Comparison of ENCODE assay signal across 21 cellular contexts in the genomic region with DNA sequence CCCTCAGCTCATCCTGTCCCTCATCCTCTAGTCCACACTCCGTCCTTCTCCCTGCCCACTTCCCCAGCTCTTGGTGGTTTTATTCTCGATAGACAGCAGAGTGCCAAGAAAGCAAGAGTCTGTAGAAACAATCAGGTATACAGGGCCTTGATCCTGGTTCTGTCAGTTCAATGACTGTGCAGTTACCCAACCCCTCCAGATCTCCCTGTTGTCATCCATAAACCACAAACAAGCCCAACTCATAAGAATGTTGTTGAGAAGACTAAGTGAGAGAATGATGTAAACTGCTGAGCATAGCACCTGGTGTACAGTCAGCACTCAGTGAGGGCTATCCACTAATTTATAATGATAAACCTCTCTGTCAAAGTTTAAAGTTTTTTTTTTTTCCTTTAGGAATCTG. TPM values are rescaled to one million over a fixed set of nuclear protein-coding genes. Genes with fewer than 3 reads are reported as not detected.
"Had no signal": no experiment of that assay in that cellular context is flagged by ENCODE, and none has a peak within 500 bp of the region (broad histone marks: within the 10 kb centered on the region; RNA-seq: fewer than 3 reads in every experiment).

No MANE protein-coding gene starts in this region.

- H3K36me3 ChIP-seq: brain microvascular endothelial cell had no signal

- H3K27ac ChIP-seq: brain microvascular endothelial cell, VCaP had no signal

- H3K27me3 ChIP-seq: brain microvascular endothelial cell had no signal

- ATAC-seq: activated T-cell treated with anti-CD3 and anti-CD28 coated beads, Interleukin-2, amount 50 U/mL, for 4 hours had no signal

- DNase-seq: activated CD4-positive, alpha-beta memory T cell treated with anti-CD3 and anti-CD28 coated beads for 36 hours; activated CD4-positive, alpha-beta T cell treated with anti-CD3 and anti-CD28 coated beads, Interleukin-2, amount 10 ng/mL, durations not matched to agents 7 days and 5 days; activated CD4-positive, CD25-positive, alpha-beta regulatory T cell; activated CD8-positive, alpha-beta memory T cell treated with anti-CD3 and anti-CD28 coated beads for 24 hours; activated gamma-delta T cell; activated naive CD4-positive, alpha-beta T cell treated with anti-CD3 and anti-CD28 coated beads for 36 hours; activated T-cell treated with anti-CD3 and anti-CD28 coated beads, Interleukin-2, amount 50 U/mL, for 4 hours; brain microvascular endothelial cell; Kasumi-1; KBM-7; NCI-H1048; NCI-H146; NCI-H187 treated with DMSO at 0.1 percent for 48 hours; NCI-H2081 treated with DMSO at 0.1 percent for 48 hours; NCI-H446; NCI-H524; SIG-M5; T-helper 1 cell had no signal

RNA-seq across cellular contexts. Expression of a gene that starts 31.3 kb away (rescaled TPM):
- total RNA-seq: activated CD4-positive, alpha-beta memory T cell treated with anti-CD3 and anti-CD28 coated beads for 36 hours; activated CD4-positive, alpha-beta T cell treated with anti-CD3 and anti-CD28 coated beads, Interleukin-2, amount 10 ng/mL, durations not matched to agents 7 days and 5 days; activated naive CD4-positive, alpha-beta T cell treated with anti-CD3 and anti-CD28 coated beads for 36 hours; activated T-cell treated with anti-CD3 and anti-CD28 coated beads, Interleukin-2, amount 50 U/mL, for 4 hours; cardiac septum; T-helper 2 cell treated with Interferon-gamma antibody and Interleukin-4, amounts not matched to agents 100 ng/mL and 5 ng/mL, for 36 hours had no signal
